In genomic region chrX:48754124-48754667, GRCh38 we compare ENCODE assay signal across 1 cellular context.
TF ChIP-seq lines count a peak whose summit lies in the region.

No MANE protein-coding gene starts in this region.

TF ChIP-seq in HepG2, 621 proteins besides CTCF, POLR2A, EP300 and RAD21 (continues in another document):
- TF ChIP-seq BCL3 (CRISPR knock-in tag; IDR thresholded peaks at IDR 0.05) (no peak), HCFC1 (IDR thresholded peaks at IDR 0.05; ENCODE audit: low read depth, low read length) (no peak), TEAD3 (CRISPR knock-in tag; optimal IDR thresholded peaks at IDR 0.05; ENCODE audit: borderline replicate concordance) (peak; percentile 78), NR3C1 (CRISPR knock-in tag; IDR thresholded peaks at IDR 0.05) (no peak), RBFOX2 (IDR thresholded peaks at IDR 0.05; ENCODE audit: low read depth, low read length) (no peak), CEBPB (IDR thresholded peaks at IDR 0.05; ENCODE audit: borderline replicate concordance, low read depth, low read length) (peak; percentile 37; the same call in 1 of the 2 replicates), ZNF704 (CRISPR knock-in tag; IDR thresholded peaks at IDR 0.05; ENCODE audit: borderline replicate concordance) (no peak), CEBPZ (IDR thresholded peaks at IDR 0.05; ENCODE audit: low read length) (no peak), GLMP (CRISPR knock-in tag; IDR thresholded peaks at IDR 0.05; ENCODE audit: borderline replicate concordance) (no peak), SMAD1 (CRISPR knock-in tag; IDR thresholded peaks at IDR 0.05; ENCODE audit: borderline replicate concordance, low read depth) (no peak), ZNF276 (CRISPR knock-in tag; IDR thresholded peaks at IDR 0.05; ENCODE audit: low read depth) (no peak), DRAP1 (CRISPR knock-in tag; IDR thresholded peaks at IDR 0.05) (no peak), NFAT5 (CRISPR knock-in tag; IDR thresholded peaks at IDR 0.05) (no peak), ZNF484 (CRISPR knock-in tag; IDR thresholded peaks at IDR 0.05; ENCODE audit: borderline replicate concordance, low read depth) (no peak), JUND (CRISPR knock-in tag; IDR thresholded peaks at IDR 0.05) (no peak), PLSCR1 (CRISPR knock-in tag; IDR thresholded peaks at IDR 0.05; ENCODE audit: borderline replicate concordance) (no peak), PRDM10 (CRISPR knock-in tag; IDR thresholded peaks at IDR 0.05; ENCODE audit: low read depth) (0 out of 2 replicates have a peak, but pooled peaks have one; percentile 30), ZNF18 (CRISPR knock-in tag; IDR thresholded peaks at IDR 0.05; ENCODE audit: insufficient replicate concordance) (peak; percentile 99), ZNF577 (CRISPR knock-in tag; IDR thresholded peaks at IDR 0.05; ENCODE audit: borderline replicate concordance, low read depth) (no peak), DMTF1 (CRISPR knock-in tag; IDR thresholded peaks at IDR 0.05) (no peak), ZNF546 (CRISPR knock-in tag; conservative IDR thresholded peaks at IDR 0.05) (no peak), TERF1 (CRISPR knock-in tag; IDR thresholded peaks at IDR 0.05) (no peak)
